ENCODE assay signal across 8 cellular contexts in the genomic region with DNA sequence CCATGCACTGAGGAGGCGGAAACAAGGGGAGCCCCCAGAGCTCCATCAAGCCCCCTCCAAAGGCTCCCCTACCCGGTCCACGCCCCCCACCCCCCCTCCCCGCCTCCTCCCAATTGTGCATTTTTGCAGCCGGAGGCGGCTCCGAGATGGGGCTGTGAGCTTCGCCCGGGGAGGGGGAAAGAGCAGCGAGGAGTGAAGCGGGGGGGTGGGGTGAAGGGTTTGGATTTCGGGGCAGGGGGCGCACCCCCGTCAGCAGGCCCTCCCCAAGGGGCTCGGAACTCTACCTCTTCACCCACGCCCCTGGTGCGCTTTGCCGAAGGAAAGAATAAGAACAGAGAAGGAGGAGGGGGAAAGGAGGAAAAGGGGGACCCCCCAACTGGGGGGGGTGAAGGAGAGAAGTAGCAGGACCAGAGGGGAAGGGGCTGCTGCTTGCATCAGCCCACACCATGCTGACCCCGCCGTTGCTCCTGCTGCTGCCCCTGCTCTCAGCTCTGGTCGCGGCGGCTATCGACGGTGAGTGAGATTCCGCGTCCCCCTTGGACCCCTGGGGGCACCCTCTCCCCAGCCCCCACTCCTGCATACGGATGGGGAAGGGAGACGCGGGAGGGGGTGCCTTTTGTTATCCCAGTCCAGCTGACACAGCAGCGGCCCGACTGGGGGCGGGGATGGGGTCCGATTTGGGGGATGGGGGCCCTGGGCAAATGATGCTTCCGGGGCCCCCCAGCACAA. TPM values are rescaled to one million over a fixed set of nuclear protein-coding genes. Genes with fewer than 3 reads are reported as not detected.
DNase-seq lines count a peak whose midpoint lies in the region; ATAC-seq and TF ChIP-seq lines count a peak whose summit lies in the region.

No MANE protein-coding gene starts in this region.

- peak overlapping the region; percentile 99 for H3K4me2 ChIP-seq in PC-3 (ENCODE audit: low read length)

- CTCF ChIA-PET in CD8-positive, alpha-beta T cell (lab: Charles Lee), result interaction anchor here (0.6 to 14.6 kb wide), 12 partner anchors 9 to 779 kb away, joined by 3 to 224 read pairs (median 4); partner anchors contain the start of gene STAT6
- CTCF ChIA-PET in PC-3 (lab: Charles Lee), result interaction anchor here (0.6 to 2.1 kb wide), 4 partner anchors 47 to 333 kb away, joined by 3 to 17 read pairs (median 8); no protein-coding TSS in a partner anchor

- H3K36me3 Mint-ChIP-seq in CD8-positive, alpha-beta T cell, result no peaks in the 10 kb centered on the region
- peaks cover 4% of the 10 kb centered on the region for H3K36me3 Mint-ChIP-seq in osteocyte (ENCODE audit: unreplicated experiment)

- no peak for ATAC-seq in CD8-positive, alpha-beta T cell
- peak; percentile 7 for ATAC-seq in PC-3

- no peak overlapping the region for H3K27ac ChIP-seq in CD8-positive, alpha-beta T cell (ENCODE audit: low read depth, low read length)
- H3K27ac ChIP-seq in PC-3 (ENCODE audit: low read length) (no peak overlapping the region), esophagus (ENCODE audit: low read depth in 2 of 2, low read length in 1 of 2) (peak overlapping the region; percentile 84 to 98)

- no peaks in the 10 kb centered on the region for H4K20me1 ChIP-seq in PC-3 (ENCODE audit: low read length)

- DNase-seq in CD8-positive, alpha-beta T cell, result no peak
- DNase-seq in PC-3 (no peak), osteocyte (ENCODE audit: extremely low spot score, unreplicated experiment) (no peak), ureter (ENCODE audit: low spot score) (no peak), NOMO-1 treated with dmso at 0.1 percent for 144 hours (lab: John Stamatoyannopoulos, UW; ENCODE audit: unreplicated experiment) (no peak), NCI-H510A (lab: John Stamatoyannopoulos, UW) (no peak)
- DNase-seq in activated CD4-positive, alpha-beta T cell treated with anti-CD3 and anti-CD28 coated beads for 4 hours, result no peak

- intact Hi-C loops in CD8-positive, alpha-beta T cell (cut with DNase I, micrococcal nuclease), result loop anchor here (5.0 kb wide), 2 partner anchors 121 to 371 kb away; partner anchors contain the start of gene ZBTB39 (in 1 of the 2)
- intact Hi-C loops in PC-3 (cut with micrococcal nuclease), result no loop called here

- no peaks in the 10 kb centered on the region for H3K9me3 ChIP-seq in CD8-positive, alpha-beta T cell (ENCODE audit: low read length)
- H3K9me3 ChIP-seq in PC-3 (ENCODE audit: low read length) (no peaks in the 10 kb centered on the region), esophagus (ENCODE audit: control insufficient read depth in 2 of 2, insufficient read depth in 1 of 2, low read depth in 1 of 2, low read length in 1 of 2) (no peaks in the 10 kb centered on the region)

- peak overlapping the region; percentile 61 for H2AFZ ChIP-seq in PC-3 (ENCODE audit: low read length)

- no peaks in the 10 kb centered on the region for H3K9me3 Mint-ChIP-seq in CD8-positive, alpha-beta T cell
- H3K9me3 Mint-ChIP-seq in osteocyte (ENCODE audit: unreplicated experiment), result no peaks in the 10 kb centered on the region

- peaks cover 3% of the 10 kb centered on the region for H3K27me3 Mint-ChIP-seq in CD8-positive, alpha-beta T cell (ENCODE audit: low read depth)
- H3K27me3 Mint-ChIP-seq in osteocyte (ENCODE audit: unreplicated experiment), result no peaks in the 10 kb centered on the region

- H3K9ac ChIP-seq in PC-3 (ENCODE audit: low read length), result no peak overlapping the region; the same call in 1 of the 2 replicates

- H3K4me1 ChIP-seq in CD8-positive, alpha-beta T cell (ENCODE audit: insufficient read depth, low read length), result peaks cover 13% of the 10 kb centered on the region
- H3K4me1 ChIP-seq in PC-3 (ENCODE audit: insufficient read depth, low read length) (peaks cover 18% of the 10 kb centered on the region; the same call in 1 of the 2 replicates), esophagus (ENCODE audit: control insufficient read depth in 2 of 2, insufficient read depth in 2 of 2, low read length in 1 of 2) (peaks cover 3 to 10% of the 10 kb centered on the region in 2 donors)

- H3K4me1 Mint-ChIP-seq in CD8-positive, alpha-beta T cell (ENCODE audit: low read depth), result peaks cover 18% of the 10 kb centered on the region
- H3K4me1 Mint-ChIP-seq in osteocyte (ENCODE audit: unreplicated experiment), result peaks cover 55% of the 10 kb centered on the region

- WGBS in esophagus, 2 donors, result 2% methylated on average over 28 to 35 of the region's 35 CpGs

- H3K4me3 Mint-ChIP-seq in CD8-positive, alpha-beta T cell, result peak overlapping the region; percentile 87
- H3K4me3 Mint-ChIP-seq in osteocyte (ENCODE audit: unreplicated experiment), result peak overlapping the region; percentile 89

- H3K36me3 ChIP-seq in CD8-positive, alpha-beta T cell (ENCODE audit: insufficient read depth, low read length), result no peaks in the 10 kb centered on the region
- H3K36me3 ChIP-seq in PC-3 (ENCODE audit: low read depth, low read length), result no peaks in the 10 kb centered on the region
- H3K36me3 ChIP-seq in esophagus (ENCODE audit: control insufficient read depth in 2 of 2, insufficient read depth in 2 of 2, low read length in 1 of 2), result no peaks in the 10 kb centered on the region

- H3K27me3 ChIP-seq in CD8-positive, alpha-beta T cell (ENCODE audit: insufficient read depth, low read length), result no peaks in the 10 kb centered on the region
- H3K27me3 ChIP-seq in PC-3 (ENCODE audit: low read length) (no peaks in the 10 kb centered on the region), esophagus (ENCODE audit: control insufficient read depth in 1 of 2, insufficient read depth in 2 of 2, low read length in 2 of 2) (no peaks in the 10 kb centered on the region)

- peaks cover 4% of the 10 kb centered on the region; the same call in 1 of the 2 replicates for H3K79me2 ChIP-seq in PC-3 (ENCODE audit: low read length)

- H3K27ac Mint-ChIP-seq in CD8-positive, alpha-beta T cell, result no peak overlapping the region
- H3K27ac Mint-ChIP-seq in osteocyte (ENCODE audit: unreplicated experiment), result peak overlapping the region; percentile 68

- no peak for TF ChIP-seq CTCF in CD8-positive, alpha-beta T cell (IDR thresholded peaks at IDR 0.05)
- no peak for TF ChIP-seq CTCF in PC-3 (conservative IDR thresholded peaks at IDR 0.05; ENCODE audit: low read depth, low read length)
- no peak for TF ChIP-seq CTCF in osteocyte (IDR thresholded peaks at IDR 0.05)

- no TSS peak for BruUV-seq in PC-3 (replicated peaks; lab: Mats Ljungman, UMichigan)

- no peaks in the 10 kb centered on the region for H3F3A ChIP-seq in PC-3 (ENCODE audit: low read length, unreplicated experiment)

- H3K9me2 ChIP-seq in PC-3 (replicated peaks; ENCODE audit: low read length), result no peaks in the 10 kb centered on the region

- POLR2A ChIA-PET in CD8-positive, alpha-beta T cell (lab: Charles Lee), result interaction anchor here (0.7 to 1.2 kb wide), 4 partner anchors 13 to 40 kb away, joined by 3 to 5 read pairs (median 3); partner anchors contain the start of gene NAB2
- POLR2A ChIA-PET in PC-3 (lab: Charles Lee; ENCODE audit: unreplicated experiment), result interaction anchor here (0.7 to 1.0 kb wide), 3 partner anchors 24 to 316 kb away, joined by 3 to 7 read pairs (median 3); partner anchors contain the start of gene NEMP1

- H3K4me3 ChIP-seq in CD8-positive, alpha-beta T cell (ENCODE audit: low read depth, low read length), result peak overlapping the region; percentile 92
- H3K4me3 ChIP-seq in PC-3 (ENCODE audit: low read length) (peak overlapping the region; percentile 94), esophagus (ENCODE audit: low read depth in 1 of 2, low read length in 2 of 2) (peak overlapping the region; percentile 64 to 68)

RNA-seq across cellular contexts. Expression of gene LRP1, which starts 0.4 kb away (rescaled TPM):
- 1 to 10 TPM; 3.6 to 4.0 TPM for total RNA-seq in CD8-positive, alpha-beta T cell
- total RNA-seq in PC-3 (2014; rRNA removed) (14.7 and 21.8 TPM in 2 replicates), osteocyte (591 and 603 TPM in 2 replicates), ureter (180 TPM)
- polyA plus RNA-seq in esophagus, result 10 to 100 TPM; 29.6 to 47.6 TPM

RNA-seq across cellular contexts. Expression of gene STAT6, which starts 17.5 kb away (rescaled TPM):
- 100 to 1,000 TPM; 116 to 127 TPM for total RNA-seq in CD8-positive, alpha-beta T cell
- total RNA-seq in PC-3 (2014; rRNA removed) (20.8 and 28.4 TPM in 2 replicates), osteocyte (154 and 161 TPM in 2 replicates), ureter (280 TPM)
- polyA plus RNA-seq in esophagus, result 100 to 1,000 TPM; 101 to 145 TPM

RNA-seq across cellular contexts. Expression of gene LRP1-AS, which starts 18.7 kb away (rescaled TPM):
- total RNA-seq in CD8-positive, alpha-beta T cell, result not detected
- total RNA-seq in PC-3 (2014; rRNA removed) (not detected in 2 replicates), osteocyte (not detected in 2 replicates), ureter (not detected)
- polyA plus RNA-seq in esophagus, result not detected

RNA-seq across cellular contexts. Expression of gene NAB2, which starts 39.8 kb away (rescaled TPM):
- 1 to 10 TPM; 5.9 to 6.7 TPM for total RNA-seq in CD8-positive, alpha-beta T cell
- 17.4 and 20.2 TPM in 2 replicates for total RNA-seq in PC-3 (2014; rRNA removed)
- 10 to 100 TPM; 11.6 to 19.3 TPM for polyA plus RNA-seq in esophagus
- total RNA-seq in osteocyte, result 41.9 and 42.8 TPM in 2 replicates
- total RNA-seq in ureter, result 16.2 TPM

RNA-seq across cellular contexts. Expression of gene NEMP1, which starts 50.1 kb away (rescaled TPM):
- 1 to 10 TPM; 4.3 to 7.4 TPM for total RNA-seq in CD8-positive, alpha-beta T cell
- total RNA-seq in PC-3 (2014; rRNA removed) (16.4 and 18.3 TPM in 2 replicates), osteocyte (12.1 and 14.5 TPM in 2 replicates), ureter (12.5 TPM)
- polyA plus RNA-seq in esophagus, result 1 to 10 TPM; 3.0 TPM

Comparison
In these comparisons a context has a peak if more than half of its experiments do, and no peak if none do; other contexts are left out.
1. H3K27ac ChIP-seq: peak in esophagus (2 of 2); none in CD8-positive, alpha-beta T cell (single experiment) and PC-3 (single experiment).
2. Peak in every context shown above with its lines, with median percentiles within 50 percentile points of each other: H3K4me3 ChIP-seq.